In the genomic region with DNA sequence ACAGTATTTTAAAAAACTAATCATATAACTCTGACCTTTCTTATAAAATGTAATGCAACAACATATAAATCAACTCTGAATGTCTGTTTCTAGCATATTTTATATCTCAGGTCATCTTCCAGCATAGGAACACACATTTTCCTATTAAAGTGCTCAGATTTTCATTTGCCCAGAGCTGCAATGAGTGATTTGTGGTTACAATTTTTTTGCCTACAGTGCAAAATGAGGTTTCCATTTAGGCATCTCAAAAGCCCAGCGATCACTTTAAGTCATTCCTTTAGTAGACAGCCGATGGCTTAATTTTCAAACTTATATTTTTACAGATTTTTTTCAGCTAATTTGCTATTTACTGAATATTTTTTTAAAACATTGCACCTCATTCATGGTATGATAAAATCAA, we compare ENCODE assay signal across 1 cellular context.
A peak's percentile ranks its signal among the peaks of the same experiment; 100 is the strongest.
TF ChIP-seq lines count a peak whose summit lies in the region.

No MANE protein-coding gene starts in this region.

TF ChIP-seq in HepG2, 621 proteins besides CTCF, POLR2A, EP300 and RAD21:
- TF ChIP-seq MAFK (conservative IDR thresholded peaks at IDR 0.05 in 1 of 2, IDR thresholded peaks at IDR 0.05 in 1 of 2; ENCODE audit: low read length in 2 of 2) (peak; percentile 40 to 58; a peak in 2 of 4 replicates), MAFF (IDR thresholded peaks at IDR 0.05; ENCODE audit: low read depth, low read length) (peak; percentile 34; the same call in 1 of the 2 replicates)
- TF ChIP-seq, protein P1, sequence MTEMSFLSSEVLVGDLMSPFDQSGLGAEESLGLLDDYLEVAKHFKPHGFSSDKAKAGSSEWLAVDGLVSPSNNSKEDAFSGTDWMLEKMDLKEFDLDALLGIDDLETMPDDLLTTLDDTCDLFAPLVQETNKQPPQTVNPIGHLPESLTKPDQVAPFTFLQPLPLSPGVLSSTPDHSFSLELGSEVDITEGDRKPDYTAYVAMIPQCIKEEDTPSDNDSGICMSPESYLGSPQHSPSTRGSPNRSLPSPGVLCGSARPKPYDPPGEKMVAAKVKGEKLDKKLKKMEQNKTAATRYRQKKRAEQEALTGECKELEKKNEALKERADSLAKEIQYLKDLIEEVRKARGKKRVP (CRISPR knock-in tag; IDR thresholded peaks at IDR 0.05), result no peak
